28 cellular contexts compared by ENCODE assay signal in the genomic region with DNA sequence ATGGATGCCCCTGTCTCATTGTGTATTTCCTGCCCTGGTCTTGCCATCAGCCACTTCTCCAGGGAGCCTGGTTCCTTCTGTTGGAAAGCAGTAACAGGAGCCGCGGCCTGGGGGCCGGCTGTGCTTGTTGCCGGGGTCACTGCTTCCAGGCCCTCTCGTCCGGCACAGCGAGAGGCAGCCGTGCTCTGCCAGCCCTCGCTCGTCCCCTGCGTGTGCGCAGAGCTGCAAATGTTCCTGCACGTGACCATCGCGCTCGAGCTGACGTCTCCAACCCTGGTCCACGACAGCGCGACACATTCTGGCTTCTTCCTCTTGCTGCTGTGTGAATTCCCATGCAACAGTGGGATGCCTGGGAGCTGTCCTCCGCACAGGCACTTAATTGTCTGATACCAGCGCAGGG. TPM values are rescaled to one million over a fixed set of nuclear protein-coding genes. Genes with fewer than 3 reads are reported as not detected.
DNase-seq lines count a peak whose midpoint lies in the region; ATAC-seq, FAIRE-seq and TF ChIP-seq lines count a peak whose summit lies in the region.
"Had no signal": no experiment of that assay in that cellular context is flagged by ENCODE, and none has a peak within 500 bp of the region (broad histone marks: within the 10 kb centered on the region; RNA-seq: fewer than 3 reads in every experiment).

No MANE protein-coding gene starts in this region.

- no peak overlapping the region for H2BK5ac ChIP-seq in H9 (ENCODE audit: insufficient read length, low read length)

- H2BK12ac ChIP-seq in H9 (ENCODE audit: insufficient read length, low read depth, low read length): no peak overlapping the region

- H3K14ac ChIP-seq in H9 (ENCODE audit: insufficient read depth, low read length): no peak overlapping the region; the same call in 1 of the 2 replicates

- WGBS in H9 (ENCODE audit: extremely low coverage, insufficient read length, low lambda C conversion rate): no CpG with 5 or more reads among the region's 22 CpGs

- no peak overlapping the region for H2AK5ac ChIP-seq in H9 (ENCODE audit: insufficient read length, low read length)

- H3K27ac ChIP-seq in H9 (ENCODE audit: insufficient read length, low read depth, low read length) (no peak overlapping the region), RWPE2 (ENCODE audit: poor library complexity, severe bottlenecking) (no peak overlapping the region), osteoblast (ENCODE audit: low read depth, low read length) (no peak overlapping the region)
- H3K27ac ChIP-seq: body of pancreas, coronary artery, esophagus squamous epithelium, gastrocnemius medialis, neutrophil, testis, vagina had no signal

- H4K20me1 ChIP-seq in H9 (ENCODE audit: control insufficient read depth, insufficient read depth, insufficient read length) (no peaks in the 10 kb centered on the region), osteoblast (ENCODE audit: insufficient read depth, low read length) (no peaks in the 10 kb centered on the region)

- FAIRE-seq in urothelium cell line (lab: Jason Lieb, UNC): no peak
- FAIRE-seq: GM12892, islet of Langerhans had no signal

- H2BK120ac ChIP-seq in H9 (ENCODE audit: low read depth, low read length, poor library complexity, severe bottlenecking): no peak overlapping the region

- H2AFZ ChIP-seq in H9 (ENCODE audit: low read length) (no peak overlapping the region), osteoblast (ENCODE audit: low read length) (no peak overlapping the region)

- H3K27me3 ChIP-seq in H9 (ENCODE audit: insufficient read depth, low read length) (no peaks in the 10 kb centered on the region), RWPE2 (ENCODE audit: insufficient read depth, poor library complexity, severe bottlenecking) (no peaks in the 10 kb centered on the region), osteoblast (ENCODE audit: insufficient read depth, low read length) (peaks cover 4% of the 10 kb centered on the region)
- H3K27me3 ChIP-seq: body of pancreas, testis, vagina had no signal

- no peak overlapping the region for H3K4me3 ChIP-seq in RWPE2 (ENCODE audit: severe bottlenecking)
- H3K4me3 ChIP-seq in osteoblast (ENCODE audit: insufficient read depth, low read length): no peak overlapping the region
- H3K4me3 ChIP-seq: body of pancreas, coronary artery, esophagus squamous epithelium, gastrocnemius medialis, HAP-1, testis, vagina had no signal

- peaks cover 18 to 20% of the 10 kb centered on the region in 2 experiments for H3K9me3 Mint-ChIP-seq in H9

- peaks cover 13% of the 10 kb centered on the region for H3K27me3 Mint-ChIP-seq in H9 (ENCODE audit: low read depth)

- H3K56ac ChIP-seq in H9 (ENCODE audit: insufficient read length, low read depth, low read length): no peak overlapping the region

- no peak overlapping the region for H3K18ac ChIP-seq in H9 (ENCODE audit: insufficient read length, low read depth, low read length)

- H3K36me3 Mint-ChIP-seq in H9 (ENCODE audit: insufficient read depth in 1 of 3, low read depth in 3 of 3): peaks cover 0 to 13% (median 6%) of the 10 kb centered on the region in 3 experiments; a peak in 5 of 7 replicates

- TF ChIP-seq CTCF in H9 (conservative IDR thresholded peaks at IDR 0.05) (no peak), RWPE2 (IDR thresholded peaks at IDR 0.05; ENCODE audit: poor library complexity, severe bottlenecking) (no peak), osteoblast (IDR thresholded peaks at IDR 0.05; ENCODE audit: extremely low read depth, low read depth, low read length) (no peak)

- H4K91ac ChIP-seq in H9 (ENCODE audit: insufficient read length, low read depth, low read length): no peak overlapping the region

- no peak overlapping the region for H4K5ac ChIP-seq in H9 (ENCODE audit: insufficient read length, low read depth, low read length)

- DNase-seq in H9: peak; percentile 14
- peak; percentile 51 for DNase-seq in RWPE2 (ENCODE audit: low spot score)
- DNase-seq in iPS-NIHi11 (ENCODE audit: low spot score): peak; percentile 14
- peak; percentile 50 for DNase-seq in osteoblast (ENCODE audit: insufficient read length, low spot score, missing footprints)
- no peak for DNase-seq in urothelium cell line (ENCODE audit: low spot score)
- no peak for DNase-seq in NCI-H187 treated with DMSO at 0.1 percent for 48 hours (lab: John Stamatoyannopoulos, UW)
- DNase-seq: activated B cell treated with CpG ODN at 0.5 μM for 24 hours; activated CD4-positive, alpha-beta T cell treated with anti-CD3 and anti-CD28 coated beads, Interleukin-2, amount 50 U/mL, for 48 hours; activated gamma-delta T cell; activated naive CD8-positive, alpha-beta T cell treated with anti-CD3 and anti-CD28 coated beads, Interleukin-2, amount 50 U/mL, for 24 hours; activated T-cell treated with anti-CD3 and anti-CD28 coated beads for 4 hours; body of pancreas; esophagus squamous epithelium; mammary epithelial cell; MV-4-11; NCI-H1694; NCI-H748 treated with DMSO at 0.1 percent for 48 hours; stimulated activated CD4-positive, alpha-beta T cell treated with anti-CD3 and anti-CD28 coated beads, Interleukin-4, amount 100 ng/mL, for 24 hours; stimulated activated naive B cell treated with anti-CD40 and anti-IgM and Interleukin-4, amounts not matched to agents 10 μg/mL and 1 μg/mL and 100 μg/mL, for 72 hours; testis had no signal

- no peaks in the 10 kb centered on the region for H3K79me1 ChIP-seq in H9 (ENCODE audit: insufficient read depth, low read depth, low read length, poor library complexity, severe bottlenecking)

- no peak overlapping the region for H3T11ph ChIP-seq in H9 (ENCODE audit: low read length)

- H3K4ac ChIP-seq in H9 (ENCODE audit: low read depth, low read length): no peak overlapping the region

- no peak overlapping the region for H4K8ac ChIP-seq in H9 (replicated peaks; ENCODE audit: insufficient read length, low read depth, low read length)

- H2BK15ac ChIP-seq in H9 (ENCODE audit: low read depth, low read length): no peak overlapping the region

- H3K4me1 Mint-ChIP-seq in H9: no peaks in the 10 kb centered on the region
- H3K4me1 Mint-ChIP-seq: activated B cell treated with CpG ODN at 0.5 μM for 24 hours; activated naive CD8-positive, alpha-beta T cell treated with anti-CD3 and anti-CD28 coated beads, Interleukin-2, amount 50 U/mL, for 24 hours; stimulated activated naive B cell treated with anti-CD40 and anti-IgM and Interleukin-4, amounts not matched to agents 10 μg/mL and 1 μg/mL and 100 μg/mL, for 72 hours had no signal

- H3K4me2 ChIP-seq in H9 (ENCODE audit: insufficient read depth, insufficient read length, low read length): no peak overlapping the region
- H3K4me2 ChIP-seq in osteoblast (ENCODE audit: insufficient read depth, low read length): no peak overlapping the region

- no peaks in the 10 kb centered on the region for H3K23me2 ChIP-seq in H9 (ENCODE audit: insufficient read length, low read depth, low read length, poor library complexity, severe bottlenecking)

- no peak for ATAC-seq in RWPE2 (ENCODE audit: low read depth)
- ATAC-seq in GM21723 (IDR thresholded peaks at IDR 0.05; ENCODE audit: unreplicated experiment): no peak
- ATAC-seq: activated naive CD8-positive, alpha-beta T cell treated with anti-CD3 and anti-CD28 coated beads, Interleukin-2, amount 50 U/mL, for 24 hours; body of pancreas; gastrocnemius medialis; stimulated activated naive B cell treated with anti-CD40 and anti-IgM and Interleukin-4, amounts not matched to agents 10 μg/mL and 1 μg/mL and 100 μg/mL, for 72 hours had no signal

- H2BK20ac ChIP-seq in H9 (ENCODE audit: low read depth, low read length, poor library complexity, severe bottlenecking): no peak overlapping the region

- H3K4me1 ChIP-seq in H9 (ENCODE audit: insufficient read depth, low read length): no peaks in the 10 kb centered on the region
- no peaks in the 10 kb centered on the region for H3K4me1 ChIP-seq in RWPE2 (ENCODE audit: insufficient read depth, poor library complexity, severe bottlenecking)
- H3K4me1 ChIP-seq in osteoblast (ENCODE audit: insufficient read depth, low read length): no peaks in the 10 kb centered on the region
- H3K4me1 ChIP-seq: body of pancreas, esophagus squamous epithelium, gastrocnemius medialis, HAP-1, testis, vagina had no signal

- no peaks in the 10 kb centered on the region for H3K79me2 ChIP-seq in H9 (ENCODE audit: insufficient read depth, low read length)
- H3K79me2 ChIP-seq in osteoblast (ENCODE audit: insufficient read depth, low read length): no peaks in the 10 kb centered on the region

- H3K4me3 Mint-ChIP-seq in H9: no peak overlapping the region
- H3K4me3 Mint-ChIP-seq: activated B cell treated with CpG ODN at 0.5 μM for 24 hours; activated naive CD8-positive, alpha-beta T cell treated with anti-CD3 and anti-CD28 coated beads, Interleukin-2, amount 50 U/mL, for 24 hours; stimulated activated naive B cell treated with anti-CD40 and anti-IgM and Interleukin-4, amounts not matched to agents 10 μg/mL and 1 μg/mL and 100 μg/mL, for 72 hours had no signal

- no peak overlapping the region for H3K9ac ChIP-seq in H9 (ENCODE audit: extremely low read depth, insufficient read length, low read length)

- H3K27ac Mint-ChIP-seq in H9: no peak overlapping the region
- H3K27ac Mint-ChIP-seq: activated B cell treated with CpG ODN at 0.5 μM for 24 hours; activated naive CD8-positive, alpha-beta T cell treated with anti-CD3 and anti-CD28 coated beads, Interleukin-2, amount 50 U/mL, for 24 hours; stimulated activated naive B cell treated with anti-CD40 and anti-IgM and Interleukin-4, amounts not matched to agents 10 μg/mL and 1 μg/mL and 100 μg/mL, for 72 hours had no signal

- H3K9me3 ChIP-seq in H9 (ENCODE audit: control insufficient read depth, low read depth, low read length) (no peaks in the 10 kb centered on the region), RWPE2 (ENCODE audit: severe bottlenecking) (peaks cover 2% of the 10 kb centered on the region), osteoblast (ENCODE audit: low read depth, low read length) (no peaks in the 10 kb centered on the region)
- H3K9me3 ChIP-seq: body of pancreas, gastrocnemius medialis, HAP-1, neutrophil, testis, vagina had no signal

- H3K23ac ChIP-seq in H9 (ENCODE audit: insufficient read length, low read depth, low read length): no peak overlapping the region

- H3K36me3 ChIP-seq in RWPE2 (ENCODE audit: low read depth): no peaks in the 10 kb centered on the region
- no peaks in the 10 kb centered on the region for H3K36me3 ChIP-seq in osteoblast (ENCODE audit: insufficient read depth, low read length)
- H3K36me3 ChIP-seq: esophagus squamous epithelium, gastrocnemius medialis, HAP-1, neutrophil, vagina had no signal

RNA-seq across cellular contexts. Expression of a gene that starts 12.2 kb away (rescaled TPM):
- total RNA-seq in H9 (2021) (10.2 and 10.8 TPM in 2 replicates), osteoblast (not detected in 2 replicates)
- total RNA-seq: gastrocnemius medialis had no signal

RNA-seq across cellular contexts. Expression of a gene that starts 36.5 kb away (rescaled TPM):
- total RNA-seq in H9 (2021): 425 and 433 TPM in 2 replicates
- 60.8 and 70.4 TPM in 2 replicates for total RNA-seq in osteoblast

RNA-seq across cellular contexts. Expression of a gene that starts 36.8 kb away (rescaled TPM):
- total RNA-seq in H9 (2021) (18.0 and 18.4 TPM in 2 replicates), osteoblast (17.7 and 22.8 TPM in 2 replicates)

RNA-seq across cellular contexts. Expression of a gene that starts 51.4 kb away (rescaled TPM):
- total RNA-seq in H9 (2021): 6.8 and 6.9 TPM in 2 replicates
- 11.6 and 13.6 TPM in 2 replicates for total RNA-seq in osteoblast

Comparison
In these comparisons a context has a peak if more than half of its experiments do, and no peak if none do; other contexts are left out.
1. DNase-seq: peak in H9 (single experiment), RWPE2 (single experiment), iPS-NIHi11 (single experiment) and osteoblast (single experiment); none in urothelium cell line (single experiment) and NCI-H187 treated with DMSO at 0.1 percent for 48 hours (single experiment).
2. RNA of a gene that starts 12.2 kb away (total RNA-seq): 10.2 to 10.8 TPM in H9; not detected in osteoblast; every median in the first group is over 10 times any median in the second.